Comparison of ENCODE assay signal across 8 cellular contexts in genomic region chr15:31345606-31346366, GRCh38. TPM values are rescaled to one million over a fixed set of nuclear protein-coding genes. Genes with fewer than 3 reads are reported as not detected.
DNase-seq lines count a peak whose midpoint lies in the region; ATAC-seq and TF ChIP-seq lines count a peak whose summit lies in the region.

No MANE protein-coding gene starts in this region.

- no peaks in the 10 kb centered on the region for H3K36me3 ChIP-seq in ovary
- no peaks in the 10 kb centered on the region for H3K36me3 ChIP-seq in mammary epithelial cell (ENCODE audit: insufficient read depth, low read length)

- in situ Hi-C loops in mammary epithelial cell (cut with MboI; ENCODE audit: low sequenced_read_pairs in 2 of 2): no loop called here

- H3K9me3 ChIP-seq in H9 (ENCODE audit: control insufficient read depth, low read depth, low read length) (no peaks in the 10 kb centered on the region), ovary (no peaks in the 10 kb centered on the region), mammary epithelial cell (replicated peaks; ENCODE audit: insufficient read depth, low read length) (no peaks in the 10 kb centered on the region)

- no peak overlapping the region for H4K5ac ChIP-seq in H9 (ENCODE audit: insufficient read length, low read depth, low read length)

- POLR2A ChIA-PET in activated CD8-positive, alpha-beta T cell treated with anti-CD3 and anti-CD28 coated beads, Interleukin-2, amount 10 ng/mL, durations not matched to agents 7 days and 5 days (lab: Charles Lee): interaction anchor here (0.6 to 5.0 kb wide), 9 partner anchors 13 to 500 kb away, joined by 3 to 90 read pairs (median 15); partner anchors contain the start of gene KLF13

- no peak overlapping the region for H2AK5ac ChIP-seq in H9 (ENCODE audit: insufficient read length, low read length)

- no peaks in the 10 kb centered on the region for H3K27me3 Mint-ChIP-seq in H9 (ENCODE audit: low read depth)
- no peaks in the 10 kb centered on the region for H3K27me3 Mint-ChIP-seq in activated CD8-positive, alpha-beta T cell treated with anti-CD3 and anti-CD28 coated beads, Interleukin-2, amount 10 ng/mL, durations not matched to agents 7 days and 5 days (ENCODE audit: low read depth)
- no peaks in the 10 kb centered on the region for H3K27me3 Mint-ChIP-seq in natural killer cell (ENCODE audit: low read depth in 2 of 2)

- no peak overlapping the region for H3K18ac ChIP-seq in H9 (ENCODE audit: insufficient read length, low read depth, low read length)

- no peak for TF ChIP-seq POLR2A in ovary (IDR thresholded peaks at IDR 0.05)

- no peaks in the 10 kb centered on the region for H3K9me3 Mint-ChIP-seq in H9
- no peaks in the 10 kb centered on the region for H3K9me3 Mint-ChIP-seq in activated CD8-positive, alpha-beta T cell treated with anti-CD3 and anti-CD28 coated beads, Interleukin-2, amount 10 ng/mL, durations not matched to agents 7 days and 5 days (ENCODE audit: insufficient read depth)
- no peaks in the 10 kb centered on the region for H3K9me3 Mint-ChIP-seq in natural killer cell

- H2BK120ac ChIP-seq in H9 (ENCODE audit: low read depth, low read length, poor library complexity, severe bottlenecking): no peak overlapping the region

- CTCF ChIA-PET in activated CD8-positive, alpha-beta T cell treated with anti-CD3 and anti-CD28 coated beads, Interleukin-2, amount 10 ng/mL, durations not matched to agents 7 days and 5 days (lab: Charles Lee): interaction anchor here (0.7 to 15.0 kb wide), 8 partner anchors 10 to 378 kb away, joined by 3 to 211 read pairs (median 16); partner anchors contain the start of gene KLF13
- CTCF ChIA-PET in mammary epithelial cell (lab: Charles Lee; ENCODE audit: low non-redundant PET): no interaction called here

- no peak overlapping the region for H3K4me2 ChIP-seq in H9 (ENCODE audit: insufficient read depth, insufficient read length, low read length)
- no peak overlapping the region for H3K4me2 ChIP-seq in mammary epithelial cell (ENCODE audit: insufficient read depth, low read depth, low read length)

- H3K4me3 ChIP-seq in GM12865 (ENCODE audit: low read depth, low read length) (peak overlapping the region; percentile 75), ovary (no peak overlapping the region), mammary epithelial cell (replicated peaks in 1 of 3; ENCODE audit: insufficient read depth in 1 of 3, low read depth in 2 of 3, low read length in 3 of 3) (no peak overlapping the region)

- H3K4me1 ChIP-seq in H9 (ENCODE audit: insufficient read depth, low read length): no peaks in the 10 kb centered on the region
- peaks cover 7% of the 10 kb centered on the region for H3K4me1 ChIP-seq in ovary (ENCODE audit: insufficient read depth)
- peaks cover 35% of the 10 kb centered on the region for H3K4me1 ChIP-seq in mammary epithelial cell (ENCODE audit: insufficient read depth, low read length)

- H2BK5ac ChIP-seq in H9 (ENCODE audit: insufficient read length, low read length): no peak overlapping the region

- DNase-seq in GM12865 (ENCODE audit: low read depth) (peak; percentile 69), H9 (no peak), natural killer cell (no peak), SIG-M5 (lab: John Stamatoyannopoulos, UW) (no peak), ovary (no peak), cerebellar cortex (ENCODE audit: low spot score) (no peak), mammary epithelial cell (no peak)
- peak; percentile 51 for DNase-seq in activated CD8-positive, alpha-beta T cell treated with anti-CD3 and anti-CD28 coated beads, Interleukin-2, amount 10 ng/mL, durations not matched to agents 7 days and 5 days

- no peak overlapping the region for H2BK15ac ChIP-seq in H9 (ENCODE audit: low read depth, low read length)

- no peak overlapping the region for H3K4ac ChIP-seq in H9 (ENCODE audit: low read depth, low read length)

- H4K8ac ChIP-seq in H9 (replicated peaks; ENCODE audit: insufficient read length, low read depth, low read length): no peak overlapping the region

- no peak overlapping the region for H3K56ac ChIP-seq in H9 (ENCODE audit: insufficient read length, low read depth, low read length)

- H3K79me2 ChIP-seq in H9 (ENCODE audit: insufficient read depth, low read length): peaks cover 4% of the 10 kb centered on the region; the same call in 1 of the 2 replicates
- peaks cover 100% of the 10 kb centered on the region for H3K79me2 ChIP-seq in mammary epithelial cell (ENCODE audit: insufficient read depth, low read length)

- H3K9ac ChIP-seq in H9 (ENCODE audit: extremely low read depth, insufficient read length, low read length): no peak overlapping the region
- H3K9ac ChIP-seq in mammary epithelial cell (ENCODE audit: insufficient read depth, low read length): no peak overlapping the region

- intact Hi-C loops in natural killer cell (cut with micrococcal nuclease): no loop called here
- intact Hi-C loops in ovary (cut with DNase I): no loop called here
- intact Hi-C loops in mammary epithelial cell (cut with micrococcal nuclease): no loop called here

- no peak overlapping the region for H4K91ac ChIP-seq in H9 (ENCODE audit: insufficient read length, low read depth, low read length)

- H2BK12ac ChIP-seq in H9 (ENCODE audit: insufficient read length, low read depth, low read length): no peak overlapping the region

- TF ChIP-seq EP300 in ovary (IDR thresholded peaks at IDR 0.05): no peak

- H3K4me3 Mint-ChIP-seq in H9 (no peak overlapping the region), natural killer cell (peak overlapping the region; percentile 93)
- peak overlapping the region; percentile 95 for H3K4me3 Mint-ChIP-seq in activated CD8-positive, alpha-beta T cell treated with anti-CD3 and anti-CD28 coated beads, Interleukin-2, amount 10 ng/mL, durations not matched to agents 7 days and 5 days

- H3K79me1 ChIP-seq in H9 (ENCODE audit: insufficient read depth, low read depth, low read length, poor library complexity, severe bottlenecking): no peaks in the 10 kb centered on the region

- H2AFZ ChIP-seq in H9 (ENCODE audit: low read length): no peak overlapping the region
- no peak overlapping the region for H2AFZ ChIP-seq in mammary epithelial cell (ENCODE audit: low read depth, low read length)

- peaks cover 0 to 2% (median 0%) of the 10 kb centered on the region in 3 experiments; a peak in 1 of 7 replicates for H3K36me3 Mint-ChIP-seq in H9 (ENCODE audit: insufficient read depth in 1 of 3, low read depth in 3 of 3)
- H3K36me3 Mint-ChIP-seq in activated CD8-positive, alpha-beta T cell treated with anti-CD3 and anti-CD28 coated beads, Interleukin-2, amount 10 ng/mL, durations not matched to agents 7 days and 5 days (ENCODE audit: low read depth): peaks cover 71% of the 10 kb centered on the region
- no peaks in the 10 kb centered on the region for H3K36me3 Mint-ChIP-seq in natural killer cell

- H3K27me3 ChIP-seq in H9 (ENCODE audit: insufficient read depth, low read length) (no peaks in the 10 kb centered on the region), ovary (no peaks in the 10 kb centered on the region), mammary epithelial cell (ENCODE audit: insufficient read depth, low read length) (no peaks in the 10 kb centered on the region)

- H4K20me1 ChIP-seq in H9 (ENCODE audit: control insufficient read depth, insufficient read depth, insufficient read length) (peaks cover 3% of the 10 kb centered on the region), mammary epithelial cell (ENCODE audit: insufficient read depth, low read length) (peaks cover 4% of the 10 kb centered on the region)

- dilution Hi-C loops in mammary epithelial cell (cut with HindIII; ENCODE audit: low sequenced_read_pairs): no loop called here

- no peak overlapping the region for H3K23ac ChIP-seq in H9 (ENCODE audit: insufficient read length, low read depth, low read length)

- no peak overlapping the region for H3K27ac ChIP-seq in H9 (ENCODE audit: insufficient read length, low read depth, low read length)
- no peak overlapping the region for H3K27ac ChIP-seq in ovary
- H3K27ac ChIP-seq in mammary epithelial cell (ENCODE audit: insufficient read depth, low read depth, low read length): no peak overlapping the region

- no peaks in the 10 kb centered on the region for H3K23me2 ChIP-seq in H9 (ENCODE audit: insufficient read length, low read depth, low read length, poor library complexity, severe bottlenecking)

- no peak for TF ChIP-seq CTCF in GM12865 (IDR thresholded peaks at IDR 0.05; ENCODE audit: insufficient read depth, low read depth, low read length, missing control alignments)
- no peak for TF ChIP-seq CTCF in H9 (conservative IDR thresholded peaks at IDR 0.05)
- no peak for TF ChIP-seq CTCF in natural killer cell (IDR thresholded peaks at IDR 0.05)
- no peak for TF ChIP-seq CTCF in ovary (IDR thresholded peaks at IDR 0.05)
- no peak for TF ChIP-seq CTCF in mammary epithelial cell (conservative IDR thresholded peaks at IDR 0.05 in 1 of 2, IDR thresholded peaks at IDR 0.05 in 1 of 2; ENCODE audit: extremely low read depth in 1 of 2, insufficient read depth in 1 of 2, low read depth in 1 of 2, low read length in 2 of 2)

- H3K14ac ChIP-seq in H9 (ENCODE audit: insufficient read depth, low read length): peak overlapping the region; percentile 41

- BruUV-seq in mammary epithelial cell (replicated peaks; lab: Mats Ljungman, UMichigan): no TSS peak

- H2BK20ac ChIP-seq in H9 (ENCODE audit: low read depth, low read length, poor library complexity, severe bottlenecking): no peak overlapping the region

- H3K27ac Mint-ChIP-seq in H9 (no peak overlapping the region; a peak in 1 of 7 replicates), natural killer cell (peak overlapping the region; percentile 88 to 96)
- peak overlapping the region; percentile 97 for H3K27ac Mint-ChIP-seq in activated CD8-positive, alpha-beta T cell treated with anti-CD3 and anti-CD28 coated beads, Interleukin-2, amount 10 ng/mL, durations not matched to agents 7 days and 5 days

- no CpG with 5 or more reads among the region's 19 CpGs for WGBS in H9 (ENCODE audit: extremely low coverage, insufficient read length, low lambda C conversion rate)
- 75 to 86% (median 83%) methylated on average over 19 of the region's 19 CpGs for whole genome bisulfite sequencing in ovary, 3 donors
- 92% methylated on average over 18 of the region's 19 CpGs for WGBS in mammary epithelial cell (ENCODE audit: low coverage, missing lambda C conversion rate)

- H3K4me1 Mint-ChIP-seq in H9 (peaks cover 38 to 44% of the 10 kb centered on the region in 2 experiments), natural killer cell (peaks cover 95 to 99% of the 10 kb centered on the region in 2 donors)
- H3K4me1 Mint-ChIP-seq in activated CD8-positive, alpha-beta T cell treated with anti-CD3 and anti-CD28 coated beads, Interleukin-2, amount 10 ng/mL, durations not matched to agents 7 days and 5 days (ENCODE audit: low read depth): peaks cover 98% of the 10 kb centered on the region

- peak; percentile 12 for ATAC-seq in activated CD8-positive, alpha-beta T cell treated with anti-CD3 and anti-CD28 coated beads, Interleukin-2, amount 10 ng/mL, durations not matched to agents 7 days and 5 days
- ATAC-seq in natural killer cell: peak; percentile 13 to 45 (median 38)

- no peak overlapping the region for H3T11ph ChIP-seq in H9 (ENCODE audit: low read length)

RNA-seq across cellular contexts. Expression of gene KLF13, which starts 19.2 kb away (rescaled TPM):
- 30.6 and 33.4 TPM in 2 replicates for total RNA-seq in H9 (2021)
- 100 to 1,000 TPM; 214 to 215 TPM for total RNA-seq in activated CD8-positive, alpha-beta T cell treated with anti-CD3 and anti-CD28 coated beads, Interleukin-2, amount 10 ng/mL, durations not matched to agents 7 days and 5 days
- 100 to 1,000 TPM; 277 to 328 (median 300) TPM for total RNA-seq in natural killer cell
- 10 to 100 TPM; 14.8 to 58.2 (median 36.0) TPM for total RNA-seq in ovary
- polyA plus RNA-seq in ovary: 10 to 100 TPM; 15.9 to 52.7 TPM
- 10 to 100 TPM; 49.8 to 62.3 TPM for total RNA-seq in mammary epithelial cell
- 25.1 TPM for polyA plus RNA-seq in mammary epithelial cell
- polyA minus RNA-seq in mammary epithelial cell: 40.5 TPM

Comparison
In these comparisons a context has a peak if more than half of its experiments do, and no peak if none do; other contexts are left out.
1. DNase-seq: peak in GM12865 (single experiment) and activated CD8-positive, alpha-beta T cell treated with anti-CD3 and anti-CD28 coated beads, Interleukin-2, amount 10 ng/mL, durations not matched to agents 7 days and 5 days (single experiment); none in H9 (single experiment), natural killer cell (single experiment), SIG-M5 (single experiment), ovary (0 of 5), cerebellar cortex (single experiment) and mammary epithelial cell (single experiment).
2. H3K27ac Mint-ChIP-seq: peak in activated CD8-positive, alpha-beta T cell treated with anti-CD3 and anti-CD28 coated beads, Interleukin-2, amount 10 ng/mL, durations not matched to agents 7 days and 5 days (single experiment) and natural killer cell (2 of 2); none in H9 (0 of 3).
3. H3K4me3 Mint-ChIP-seq: peak in activated CD8-positive, alpha-beta T cell treated with anti-CD3 and anti-CD28 coated beads, Interleukin-2, amount 10 ng/mL, durations not matched to agents 7 days and 5 days (single experiment) and natural killer cell (single experiment); none in H9 (0 of 2).